Comparison of ENCODE assay signal across 1 cellular context in the genomic region with DNA sequence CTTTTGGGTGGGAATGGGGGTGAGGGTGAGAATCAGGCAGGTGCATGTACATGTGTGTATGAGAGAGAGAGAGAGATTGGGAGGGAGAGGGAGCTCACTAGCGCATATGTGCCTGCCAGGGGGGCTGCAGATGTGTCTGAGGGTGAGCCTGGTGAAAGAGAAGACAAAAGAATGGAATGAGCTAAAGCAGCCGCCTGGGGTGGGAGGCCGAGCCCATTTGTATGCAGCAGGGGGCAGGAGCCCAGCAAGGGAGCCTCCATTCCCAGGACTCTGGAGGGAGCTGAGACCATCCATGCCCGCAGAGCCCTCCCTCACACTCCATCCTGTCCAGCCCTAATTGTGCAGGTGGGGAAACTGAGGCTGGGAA.
TF ChIP-seq lines count a peak whose summit lies in the region.

No MANE protein-coding gene starts in this region.

TF ChIP-seq in H1, 55 proteins besides CTCF, POLR2A, EP300 and RAD21:
- no peak for TF ChIP-seq FOSL1 (IDR thresholded peaks at IDR 0.05; ENCODE audit: insufficient read depth, low read depth, low read length)
- peak; percentile 34; the same call in 1 of the 2 replicates for TF ChIP-seq JUND (IDR thresholded peaks at IDR 0.05; ENCODE audit: low read length)
